ENCODE assay signal across 1 cellular context in genomic region chr14:23104070-23104590, GRCh38.
TF ChIP-seq lines count a peak whose summit lies in the region.

No MANE protein-coding gene starts in this region.

TF ChIP-seq in K562, 482 proteins besides CTCF, POLR2A, EP300 and RAD21:
- TF ChIP-seq ZFP36 (IDR thresholded peaks at IDR 0.05; ENCODE audit: low read depth, low read length, partially characterized antibody) (no peak), AFF4 (CRISPR knock-in tag; IDR thresholded peaks at IDR 0.05) (no peak), ELF2 (CRISPR knock-in tag; IDR thresholded peaks at IDR 0.05) (no peak), ZSCAN32 (CRISPR knock-in tag; IDR thresholded peaks at IDR 0.05) (no peak)
